In genomic region chr15:57422113-57422754, GRCh38 we compare ENCODE assay signal across 1 cellular context.
TF ChIP-seq lines count a peak whose summit lies in the region.

No MANE protein-coding gene starts in this region.

TF ChIP-seq in GM23338, 12 proteins besides CTCF, POLR2A, EP300 and RAD21 (continued from another document):
- TF ChIP-seq ZNF462 (CRISPR knock-in tag; IDR thresholded peaks at IDR 0.05) = no peak
- TF ChIP-seq EZH2phosphoT487 (IDR thresholded peaks at IDR 0.05; ENCODE audit: unreplicated experiment) = no peak
- TF ChIP-seq JUNB (IDR thresholded peaks at IDR 0.05; ENCODE audit: unreplicated experiment) = no peak
- TF ChIP-seq NANOG (IDR thresholded peaks at IDR 0.05; ENCODE audit: borderline replicate concordance) = no peak
- TF ChIP-seq STAT1 (IDR thresholded peaks at IDR 0.05; ENCODE audit: unreplicated experiment) = no peak
- TF ChIP-seq ETS1 (IDR thresholded peaks at IDR 0.05) = no peak
- TF ChIP-seq ZNF331 (CRISPR knock-in tag; IDR thresholded peaks at IDR 0.05; ENCODE audit: low read depth) = no peak
